ENCODE assay signal across 1 cellular context in the genomic region with DNA sequence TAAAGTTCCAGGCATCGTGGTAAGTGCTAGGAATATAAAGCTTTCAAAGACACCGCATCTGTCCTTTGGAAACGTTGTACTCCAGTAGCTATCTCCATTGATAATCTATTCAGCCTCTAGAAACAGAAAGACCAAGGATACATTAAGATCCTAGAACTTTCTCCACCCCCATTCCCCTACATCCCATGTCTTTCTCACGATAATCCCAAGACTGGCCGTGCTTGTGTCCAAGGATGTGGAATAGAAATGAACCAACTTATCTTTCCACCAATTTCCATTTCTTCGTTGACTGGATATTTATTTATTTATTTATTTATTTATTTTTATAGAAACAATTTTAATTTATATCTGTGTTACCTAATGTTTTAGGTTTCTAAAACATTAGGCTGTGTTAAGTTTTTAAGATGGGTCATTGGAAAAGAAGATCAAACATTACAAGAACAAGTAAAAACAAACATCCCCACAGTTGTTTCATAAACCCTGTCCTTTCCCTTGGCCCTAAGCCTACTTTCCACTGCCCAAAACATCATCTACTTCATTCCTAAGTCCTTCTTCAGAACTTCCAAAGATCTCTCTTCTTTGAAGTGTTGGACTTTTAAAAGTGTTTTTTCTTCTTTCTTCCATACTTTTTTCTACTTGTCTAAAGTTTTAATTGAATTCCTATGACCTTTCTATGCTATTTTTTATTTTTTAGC.
TF ChIP-seq lines count a peak whose summit lies in the region.

No MANE protein-coding gene starts in this region.

TF ChIP-seq in endothelial cell of umbilical vein, 7 proteins besides CTCF, POLR2A, EP300 and RAD21:
- TF ChIP-seq JUN (IDR thresholded peaks at IDR 0.05; ENCODE audit: borderline replicate concordance, insufficient read depth, insufficient read length, low read depth) (no peak), FOS (IDR thresholded peaks at IDR 0.05; ENCODE audit: borderline replicate concordance, insufficient read depth, low read length) (no peak), MAX (IDR thresholded peaks at IDR 0.05; ENCODE audit: insufficient read depth, insufficient read length) (no peak), MYC (IDR thresholded peaks at IDR 0.05; ENCODE audit: low read depth, low read length) (no peak), POLR2AphosphoS5 (IDR thresholded peaks at IDR 0.05; ENCODE audit: insufficient read depth, low read depth, low read length) (no peak), GATA2 (IDR thresholded peaks at IDR 0.05; ENCODE audit: insufficient read depth, insufficient read length, low read depth, low read length) (no peak), EZH2 (IDR thresholded peaks at IDR 0.05; ENCODE audit: borderline replicate concordance, low read depth, low read length, severe bottlenecking) (no peak)
